Comparison of ENCODE assay signal across 1 cellular context in genomic region chr15:63396546-63396939, GRCh38.
TF ChIP-seq lines count a peak whose summit lies in the region.

No MANE protein-coding gene starts in this region.

TF ChIP-seq in K562, 482 proteins besides CTCF, POLR2A, EP300 and RAD21 (continued from another document):
- TF ChIP-seq PCBP2 (IDR thresholded peaks at IDR 0.05; ENCODE audit: low read depth, low read length, poor library complexity, severe bottlenecking): no peak
- TF ChIP-seq BRD9 (IDR thresholded peaks at IDR 0.05; ENCODE audit: low read depth, partially characterized antibody): peak; percentile 37
- no peak for TF ChIP-seq ZBTB12 (CRISPR knock-in tag; IDR thresholded peaks at IDR 0.05)
- no peak for TF ChIP-seq HDGF (IDR thresholded peaks at IDR 0.05)
- peak; percentile 44 to 46; a peak in 3 of 4 replicates for TF ChIP-seq KDM1A (IDR thresholded peaks at IDR 0.05)
- TF ChIP-seq MIER1 (IDR thresholded peaks at IDR 0.05; ENCODE audit: low read depth): no peak
- peak in 1 of 2 experiments; percentile 11; a peak in 1 of 4 replicates for TF ChIP-seq TBL1XR1 (IDR thresholded peaks at IDR 0.05; ENCODE audit: low read length in 2 of 2)
- no peak for TF ChIP-seq BCOR (IDR thresholded peaks at IDR 0.05)
- TF ChIP-seq ARID3A (IDR thresholded peaks at IDR 0.05; ENCODE audit: borderline replicate concordance, low read depth, low read length): 0 out of 2 replicates have a peak, but pooled peaks have one; percentile 46
- TF ChIP-seq HMBOX1 (IDR thresholded peaks at IDR 0.05): peak; percentile 86
- peak; percentile 49 for TF ChIP-seq CBFA2T3 (IDR thresholded peaks at IDR 0.05)
- peak in 1 of 2 experiments; percentile 41; a peak in 1 of 4 replicates for TF ChIP-seq RCOR1 (IDR thresholded peaks at IDR 0.05; ENCODE audit: borderline replicate concordance in 1 of 2, low read depth in 2 of 2, low read length in 2 of 2)
- peak; percentile 23; the same call in 1 of the 2 replicates for TF ChIP-seq ZNF766 (CRISPR knock-in tag; conservative IDR thresholded peaks at IDR 0.05)
- no peak for TF ChIP-seq RBM25 (IDR thresholded peaks at IDR 0.05; ENCODE audit: low read depth, low read length, severe bottlenecking)
- TF ChIP-seq GATAD2A (IDR thresholded peaks at IDR 0.05): peak; percentile 48
- TF ChIP-seq ZNF668 (CRISPR knock-in tag; IDR thresholded peaks at IDR 0.05): peak; percentile 35; the same call in 1 of the 2 replicates
- TF ChIP-seq IRF9 (tag; IDR thresholded peaks at IDR 0.05): peak; percentile 52; the same call in 1 of the 2 replicates
- peak; percentile 19; the same call in 1 of the 2 replicates for TF ChIP-seq ZBTB17 (CRISPR knock-in tag; IDR thresholded peaks at IDR 0.05)
- TF ChIP-seq PTRF (tag; IDR thresholded peaks at IDR 0.05): no peak
- TF ChIP-seq SMARCB1 (IDR thresholded peaks at IDR 0.05; ENCODE audit: insufficient read length, low read depth): no peak
- no peak for TF ChIP-seq ZNF57 (CRISPR knock-in tag; IDR thresholded peaks at IDR 0.05)
- peak; percentile 74 for TF ChIP-seq ZFX (CRISPR knock-in tag; IDR thresholded peaks at IDR 0.05)
- TF ChIP-seq ZNF124 (CRISPR knock-in tag; IDR thresholded peaks at IDR 0.05): no peak
- no peak for TF ChIP-seq CBX8 (IDR thresholded peaks at IDR 0.05; ENCODE audit: borderline replicate concordance, extremely low read depth, low read depth, low read length, poor library complexity, severe bottlenecking)
- TF ChIP-seq CEBPB (tag; IDR thresholded peaks at IDR 0.05): peak; percentile 96
